Comparison of ENCODE assay signal across 8 cellular contexts in genomic region chr5:1634337-1634661, GRCh38.
DNase-seq lines count a peak whose midpoint lies in the region; ATAC-seq and TF ChIP-seq lines count a peak whose summit lies in the region.

No MANE protein-coding gene starts in this region.

- H3K27ac ChIP-seq in 22Rv1: peak overlapping the region; percentile 65

- TF ChIP-seq CTCF in 22Rv1 (IDR thresholded peaks at IDR 0.05) (no peak), cardiac fibroblast (IDR thresholded peaks at IDR 0.05; ENCODE audit: low read depth, low read length) (no peak), mucosa of descending colon (IDR thresholded peaks at IDR 0.05) (no peak), GM10266 (IDR thresholded peaks at IDR 0.05; ENCODE audit: control insufficient read depth, insufficient read depth, low read depth, missing control alignments) (no peak)

- no peaks in the 10 kb centered on the region for H3K9me3 ChIP-seq in mucosa of descending colon

- H3K4me3 ChIP-seq in cardiac fibroblast (replicated peaks in 1 of 2; ENCODE audit: low read depth in 2 of 2, low read length in 2 of 2): peak overlapping the region; percentile 58 to 62
- H3K4me3 ChIP-seq in mucosa of descending colon: peak overlapping the region; percentile 78

- ATAC-seq in HG03432 (IDR thresholded peaks at IDR 0.05; ENCODE audit: unreplicated experiment) (peak; percentile 8), mucosa of descending colon (no peak), GM18861 (IDR thresholded peaks at IDR 0.05; ENCODE audit: unreplicated experiment) (no peak)

- no peaks in the 10 kb centered on the region for H3K36me3 ChIP-seq in mucosa of descending colon (ENCODE audit: low read depth)

- DNase-seq in cardiac fibroblast (ENCODE audit: low read depth in 2 of 2): no peak
- DNase-seq in mucosa of descending colon: no peak
- DNase-seq in GM10266 (ENCODE audit: extremely low spot score): no peak
- DNase-seq in NCI-H2081 treated with DMSO at 0.1 percent for 48 hours (lab: John Stamatoyannopoulos, UW): no peak
- no peak for DNase-seq in SK-N-DZ (ENCODE audit: low spot score)

- intact Hi-C loops in mucosa of descending colon (cut with DNase I, micrococcal nuclease): no loop called here

- peaks cover 4% of the 10 kb centered on the region for H3K4me1 ChIP-seq in mucosa of descending colon (ENCODE audit: low read depth)
